In genomic region chr13:36918246-36919060, GRCh38 we compare ENCODE assay signal across 1 cellular context.
TF ChIP-seq lines count a peak whose summit lies in the region.

No MANE protein-coding gene starts in this region.

TF ChIP-seq in HepG2, 621 proteins besides CTCF, POLR2A, EP300 and RAD21 (continued from another document):
- TF ChIP-seq, protein P1, sequence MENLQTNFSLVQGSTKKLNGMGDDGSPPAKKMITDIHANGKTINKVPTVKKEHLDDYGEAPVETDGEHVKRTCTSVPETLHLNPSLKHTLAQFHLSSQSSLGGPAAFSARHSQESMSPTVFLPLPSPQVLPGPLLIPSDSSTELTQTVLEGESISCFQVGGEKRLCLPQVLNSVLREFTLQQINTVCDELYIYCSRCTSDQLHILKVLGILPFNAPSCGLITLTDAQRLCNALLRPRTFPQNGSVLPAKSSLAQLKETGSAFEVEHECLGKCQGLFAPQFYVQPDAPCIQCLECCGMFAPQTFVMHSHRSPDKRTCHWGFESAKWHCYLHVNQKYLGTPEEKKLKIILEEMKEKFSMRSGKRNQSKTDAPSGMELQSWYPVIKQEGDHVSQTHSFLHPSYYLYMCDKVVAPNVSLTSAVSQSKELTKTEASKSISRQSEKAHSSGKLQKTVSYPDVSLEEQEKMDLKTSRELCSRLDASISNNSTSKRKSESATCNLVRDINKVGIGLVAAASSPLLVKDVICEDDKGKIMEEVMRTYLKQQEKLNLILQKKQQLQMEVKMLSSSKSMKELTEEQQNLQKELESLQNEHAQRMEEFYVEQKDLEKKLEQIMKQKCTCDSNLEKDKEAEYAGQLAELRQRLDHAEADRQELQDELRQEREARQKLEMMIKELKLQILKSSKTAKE (CRISPR knock-in tag; IDR thresholded peaks at IDR 0.05; ENCODE audit: borderline replicate concordance): no peak
- no peak for TF ChIP-seq ZNF235 (CRISPR knock-in tag; IDR thresholded peaks at IDR 0.05; ENCODE audit: borderline replicate concordance)
- peak; percentile 28 for TF ChIP-seq ZNF777 (CRISPR knock-in tag; IDR thresholded peaks at IDR 0.05)
- no peak for TF ChIP-seq ZFY (CRISPR knock-in tag; IDR thresholded peaks at IDR 0.05)
- TF ChIP-seq FOXP1 (IDR thresholded peaks at IDR 0.05): no peak
- 0 out of 2 replicates have a peak, but pooled peaks have one; percentile 5 for TF ChIP-seq FOXP1 (CRISPR knock-in tag; IDR thresholded peaks at IDR 0.05)
- no peak for TF ChIP-seq JUND (CRISPR knock-in tag; IDR thresholded peaks at IDR 0.05)
- TF ChIP-seq, protein P2, sequence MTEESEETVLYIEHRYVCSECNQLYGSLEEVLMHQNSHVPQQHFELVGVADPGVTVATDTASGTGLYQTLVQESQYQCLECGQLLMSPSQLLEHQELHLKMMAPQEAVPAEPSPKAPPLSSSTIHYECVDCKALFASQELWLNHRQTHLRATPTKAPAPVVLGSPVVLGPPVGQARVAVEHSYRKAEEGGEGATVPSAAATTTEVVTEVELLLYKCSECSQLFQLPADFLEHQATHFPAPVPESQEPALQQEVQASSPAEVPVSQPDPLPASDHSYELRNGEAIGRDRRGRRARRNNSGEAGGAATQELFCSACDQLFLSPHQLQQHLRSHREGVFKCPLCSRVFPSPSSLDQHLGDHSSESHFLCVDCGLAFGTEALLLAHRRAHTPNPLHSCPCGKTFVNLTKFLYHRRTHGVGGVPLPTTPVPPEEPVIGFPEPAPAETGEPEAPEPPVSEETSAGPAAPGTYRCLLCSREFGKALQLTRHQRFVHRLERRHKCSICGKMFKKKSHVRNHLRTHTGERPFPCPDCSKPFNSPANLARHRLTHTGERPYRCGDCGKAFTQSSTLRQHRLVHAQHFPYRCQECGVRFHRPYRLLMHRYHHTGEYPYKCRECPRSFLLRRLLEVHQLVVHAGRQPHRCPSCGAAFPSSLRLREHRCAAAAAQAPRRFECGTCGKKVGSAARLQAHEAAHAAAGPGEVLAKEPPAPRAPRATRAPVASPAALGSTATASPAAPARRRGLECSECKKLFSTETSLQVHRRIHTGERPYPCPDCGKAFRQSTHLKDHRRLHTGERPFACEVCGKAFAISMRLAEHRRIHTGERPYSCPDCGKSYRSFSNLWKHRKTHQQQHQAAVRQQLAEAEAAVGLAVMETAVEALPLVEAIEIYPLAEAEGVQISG (CRISPR knock-in tag; IDR thresholded peaks at IDR 0.05): peak; percentile 1; the same call in 1 of the 2 replicates
- no peak for TF ChIP-seq ZNF746 (CRISPR knock-in tag; IDR thresholded peaks at IDR 0.05)
